Comparison of ENCODE assay signal across 11 cellular contexts in genomic region chr12:22333186-22333745, GRCh38. TPM values are rescaled to one million over a fixed set of nuclear protein-coding genes. Genes with fewer than 3 reads are reported as not detected.
DNase-seq lines count a peak whose midpoint lies in the region; ATAC-seq and TF ChIP-seq lines count a peak whose summit lies in the region.
"Had no signal": no experiment of that assay in that cellular context is flagged by ENCODE, and none has a peak within 500 bp of the region (broad histone marks: within the 10 kb centered on the region; RNA-seq: fewer than 3 reads in every experiment).

No MANE protein-coding gene starts in this region.

- peaks cover 10% of the 10 kb centered on the region for H3K27me3 Mint-ChIP-seq in CD4-positive, CD25-positive, alpha-beta regulatory T cell
- peaks cover 48% of the 10 kb centered on the region for H3K27me3 Mint-ChIP-seq in osteocyte (ENCODE audit: unreplicated experiment)

- no peaks in the 10 kb centered on the region for H3K27me3 ChIP-seq in CD4-positive, CD25-positive, alpha-beta regulatory T cell (ENCODE audit: control insufficient read depth, insufficient read depth, low read length)
- H3K27me3 ChIP-seq in esophagus muscularis mucosa (peaks cover 0 to 14% (median 0%) of the 10 kb centered on the region in 4 donors), BE2C (peaks cover 37% of the 10 kb centered on the region)

- no peak for TF ChIP-seq POLR2A in esophagus muscularis mucosa (IDR thresholded peaks at IDR 0.05; ENCODE audit: low read depth)

- intact Hi-C loops in esophagus muscularis mucosa (cut with DNase I), result loop anchor here (5.0 kb wide), 2 partner anchors 51 to 251 kb away; no protein-coding TSS in a partner anchor

- TF ChIP-seq CTCF in esophagus muscularis mucosa (IDR thresholded peaks at IDR 0.05) (no peak), osteocyte (IDR thresholded peaks at IDR 0.05) (no peak), BE2C (IDR thresholded peaks at IDR 0.05; ENCODE audit: low read depth, low read length) (no peak)

- peak overlapping the region; percentile 73 to 96 (median 93) for H3K27ac Mint-ChIP-seq in CD4-positive, CD25-positive, alpha-beta regulatory T cell
- no peak overlapping the region for H3K27ac Mint-ChIP-seq in osteocyte (ENCODE audit: unreplicated experiment)

- H3K27ac ChIP-seq in CD4-positive, CD25-positive, alpha-beta regulatory T cell (ENCODE audit: insufficient read depth, low read length, poor library complexity, severe bottlenecking), result no peak overlapping the region
- peak overlapping the region; percentile 80 to 86 (median 84) for H3K27ac ChIP-seq in esophagus muscularis mucosa (replicated peaks in 1 of 4)
- H3K27ac ChIP-seq: epithelial cell of prostate, HL-60, SK-N-MC had no signal

- no peaks in the 10 kb centered on the region for H3K9me3 ChIP-seq in CD4-positive, CD25-positive, alpha-beta regulatory T cell (ENCODE audit: control insufficient read depth in 2 of 2, low read length in 2 of 2)
- H3K9me3 ChIP-seq in esophagus muscularis mucosa, result no peaks in the 10 kb centered on the region
- H3K9me3 ChIP-seq in BE2C, result no peaks in the 10 kb centered on the region

- no peaks in the 10 kb centered on the region for H3K9me3 Mint-ChIP-seq in CD4-positive, CD25-positive, alpha-beta regulatory T cell
- no peaks in the 10 kb centered on the region for H3K9me3 Mint-ChIP-seq in osteocyte (ENCODE audit: unreplicated experiment)

- DNase-seq in CD4-positive, CD25-positive, alpha-beta regulatory T cell, result peak in 2 of 3 donors; percentile 2 to 8
- peak; percentile 51 for DNase-seq in RPMI7951 (ENCODE audit: low read depth)
- no peak for DNase-seq in esophagus muscularis mucosa (ENCODE audit: extremely low spot score)
- no peak for DNase-seq in osteocyte (ENCODE audit: extremely low spot score, unreplicated experiment)
- no peak for DNase-seq in kidney tubule cell (ENCODE audit: low spot score)
- no peak for DNase-seq in T1000 (lab: John Stamatoyannopoulos, UW)
- no peak for DNase-seq in BE2C

- H3K4me3 Mint-ChIP-seq in CD4-positive, CD25-positive, alpha-beta regulatory T cell, result peak overlapping the region; percentile 90 to 96 (median 94)
- peak overlapping the region; percentile 92 for H3K4me3 Mint-ChIP-seq in osteocyte (ENCODE audit: unreplicated experiment)

- no peak for ATAC-seq in CD4-positive, CD25-positive, alpha-beta regulatory T cell (ENCODE audit: low read depth in 2 of 2)
- no peak for ATAC-seq in GM21367 (IDR thresholded peaks at IDR 0.05; ENCODE audit: unreplicated experiment)

- 26% methylated on average over 9 of the region's 12 CpGs for WGBS in esophagus muscularis mucosa

- peaks cover 53% of the 10 kb centered on the region for H3K4me1 ChIP-seq in CD4-positive, CD25-positive, alpha-beta regulatory T cell (ENCODE audit: control insufficient read depth, insufficient read depth, low read length, poor library complexity, severe bottlenecking)
- peaks cover 7 to 58% (median 53%) of the 10 kb centered on the region in 4 donors for H3K4me1 ChIP-seq in esophagus muscularis mucosa
- no peaks in the 10 kb centered on the region for H3K4me1 ChIP-seq in BE2C

- H3K4me3 ChIP-seq in CD4-positive, CD25-positive, alpha-beta regulatory T cell (ENCODE audit: low read depth, low read length), result peak overlapping the region; percentile 92
- H3K4me3 ChIP-seq in esophagus muscularis mucosa, result peak overlapping the region; percentile 67 to 88 (median 80)
- H3K4me3 ChIP-seq in BE2C (ENCODE audit: low read depth, low read length), result no peak overlapping the region

- no peaks in the 10 kb centered on the region for H3K36me3 Mint-ChIP-seq in CD4-positive, CD25-positive, alpha-beta regulatory T cell
- H3K36me3 Mint-ChIP-seq in osteocyte (ENCODE audit: unreplicated experiment), result no peaks in the 10 kb centered on the region

- peaks cover 25 to 64% (median 56%) of the 10 kb centered on the region in 4 donors for H3K4me1 Mint-ChIP-seq in CD4-positive, CD25-positive, alpha-beta regulatory T cell
- H3K4me1 Mint-ChIP-seq in osteocyte (ENCODE audit: unreplicated experiment), result peaks cover 26% of the 10 kb centered on the region

- no peak for TF ChIP-seq EP300 in esophagus muscularis mucosa (IDR thresholded peaks at IDR 0.05)

- H3K36me3 ChIP-seq in CD4-positive, CD25-positive, alpha-beta regulatory T cell (ENCODE audit: control insufficient read depth, insufficient read depth, low read length), result no peaks in the 10 kb centered on the region
- H3K36me3 ChIP-seq in esophagus muscularis mucosa (no peaks in the 10 kb centered on the region), BE2C (no peaks in the 10 kb centered on the region)

RNA-seq across cellular contexts. Expression of gene ST8SIA1, which starts 1.2 kb away (rescaled TPM):
- 39.4 TPM for total RNA-seq in CD4-positive, CD25-positive, alpha-beta regulatory T cell
- 1 to 10 TPM; 1.2 to 5.3 (median 2.9) TPM for polyA plus RNA-seq in CD4-positive, CD25-positive, alpha-beta regulatory T cell
- 1.7 and 2.6 TPM in 2 replicates for total RNA-seq in RPMI7951 (2014; rRNA removed; shearing (Covaris generic))
- total RNA-seq in esophagus muscularis mucosa (10 to 100 TPM in 2 of 4 donors, 1 to 10 TPM in 2; 5.1 to 13.6 (median 9.8) TPM), osteocyte (3.6 and 3.7 TPM in 2 replicates)
- 0.86 TPM for polyA plus RNA-seq in BE2C (2012; ENCODE audit: insufficient read depth, insufficient read length, low read depth)

Comparison
In these comparisons a context has a peak if more than half of its experiments do, and no peak if none do; other contexts are left out.
1. DNase-seq: peak in CD4-positive, CD25-positive, alpha-beta regulatory T cell (2 of 3) and RPMI7951 (single experiment); none in esophagus muscularis mucosa (single experiment), osteocyte (single experiment), kidney tubule cell (single experiment), T1000 (single experiment) and BE2C (single experiment).